Comparison of ENCODE assay signal across 24 cellular contexts in genomic region chr14:93075891-93076290, GRCh38. TPM values are rescaled to one million over a fixed set of nuclear protein-coding genes. Genes with fewer than 3 reads are reported as not detected.
DNase-seq lines count a peak whose midpoint lies in the region; ATAC-seq and TF ChIP-seq lines count a peak whose summit lies in the region.
"Had no signal": no experiment of that assay in that cellular context is flagged by ENCODE, and none has a peak within 500 bp of the region (broad histone marks: within the 10 kb centered on the region; RNA-seq: fewer than 3 reads in every experiment).

No MANE protein-coding gene starts in this region.

- H3K36me3 Mint-ChIP-seq in activated T-cell treated with anti-CD3 and anti-CD28 coated beads, Interleukin-2, amount 50 U/mL, for 72 hours (ENCODE audit: insufficient read depth in 2 of 2) = no peaks in the 10 kb centered on the region
- no peaks in the 10 kb centered on the region for H3K36me3 Mint-ChIP-seq in immature natural killer cell
- peaks cover 12% of the 10 kb centered on the region for H3K36me3 Mint-ChIP-seq in stimulated activated effector memory CD8-positive, alpha-beta T cell treated with anti-CD3 and anti-CD28 coated beads, Interleukin-12 subunit alpha, Interleukin-12 subunit beta, amount 100 ng/mL, for 72 hours
- H3K36me3 Mint-ChIP-seq: mesothelial cell of epicardium had no signal

- H3K4me1 Mint-ChIP-seq in activated T-cell treated with anti-CD3 and anti-CD28 coated beads, Interleukin-2, amount 50 U/mL, for 72 hours (ENCODE audit: low read depth) = peaks cover 53% of the 10 kb centered on the region
- peaks cover 75 to 76% of the 10 kb centered on the region in 2 donors for H3K4me1 Mint-ChIP-seq in immature natural killer cell
- H3K4me1 Mint-ChIP-seq in stimulated activated effector memory CD8-positive, alpha-beta T cell treated with anti-CD3 and anti-CD28 coated beads, Interleukin-12 subunit alpha, Interleukin-12 subunit beta, amount 100 ng/mL, for 72 hours = peaks cover 62% of the 10 kb centered on the region

- H3K4me3 Mint-ChIP-seq in activated T-cell treated with anti-CD3 and anti-CD28 coated beads, Interleukin-2, amount 50 U/mL, for 72 hours = no peak overlapping the region
- peak overlapping the region; percentile 43 to 66 (median 55) for H3K4me3 Mint-ChIP-seq in immature natural killer cell
- H3K4me3 Mint-ChIP-seq in stimulated activated effector memory CD8-positive, alpha-beta T cell treated with anti-CD3 and anti-CD28 coated beads, Interleukin-12 subunit alpha, Interleukin-12 subunit beta, amount 100 ng/mL, for 72 hours = no peak overlapping the region
- H3K4me3 Mint-ChIP-seq: mesothelial cell of epicardium, nephron had no signal

- no peaks in the 10 kb centered on the region for H3K27me3 ChIP-seq in WERI-Rb-1 (ENCODE audit: insufficient read depth, low read depth, severe bottlenecking)
- H3K27me3 ChIP-seq: body of pancreas, esophagus muscularis mucosa, hepatocyte, left lung, SJCRH30, upper lobe of left lung had no signal

- POLR2A ChIA-PET in RWPE1 (lab: Yijun Ruan, JAX; ENCODE audit: low non-redundant PET) = interaction anchor here (0.5 kb wide), 1 partner anchor 97 kb away, joined by 4 read pairs; no protein-coding TSS in a partner anchor

- peak overlapping the region; percentile 42 for H3K27ac Mint-ChIP-seq in activated T-cell treated with anti-CD3 and anti-CD28 coated beads, Interleukin-2, amount 50 U/mL, for 72 hours
- peak overlapping the region; percentile 36 to 98 (median 70) for H3K27ac Mint-ChIP-seq in immature natural killer cell
- H3K27ac Mint-ChIP-seq in stimulated activated effector memory CD8-positive, alpha-beta T cell treated with anti-CD3 and anti-CD28 coated beads, Interleukin-12 subunit alpha, Interleukin-12 subunit beta, amount 100 ng/mL, for 72 hours = peak overlapping the region; percentile 68
- H3K27ac Mint-ChIP-seq: mesothelial cell of epicardium had no signal

- H3K9me3 Mint-ChIP-seq in activated T-cell treated with anti-CD3 and anti-CD28 coated beads, Interleukin-2, amount 50 U/mL, for 72 hours = no peaks in the 10 kb centered on the region
- H3K9me3 Mint-ChIP-seq in immature natural killer cell = no peaks in the 10 kb centered on the region
- no peaks in the 10 kb centered on the region for H3K9me3 Mint-ChIP-seq in stimulated activated effector memory CD8-positive, alpha-beta T cell treated with anti-CD3 and anti-CD28 coated beads, Interleukin-12 subunit alpha, Interleukin-12 subunit beta, amount 100 ng/mL, for 72 hours
- H3K9me3 Mint-ChIP-seq: mesothelial cell of epicardium, nephron had no signal

- no peaks in the 10 kb centered on the region for H3K36me3 ChIP-seq in WERI-Rb-1
- H3K36me3 ChIP-seq: esophagus muscularis mucosa, left lung, upper lobe of left lung had no signal

- CTCF ChIA-PET in RWPE1 (lab: Yijun Ruan, JAX) = interaction anchor here (0.7 kb wide), 1 partner anchor 37 kb away, joined by 3 read pairs; no protein-coding TSS in a partner anchor

- peak overlapping the region; percentile 64 for H3K27ac ChIP-seq in RWPE1
- no peak overlapping the region for H3K27ac ChIP-seq in WERI-Rb-1
- H3K27ac ChIP-seq: body of pancreas, hepatocyte, KMS-11, SJCRH30, upper lobe of left lung had no signal

- no peak overlapping the region for H3K4me3 ChIP-seq in WERI-Rb-1 (ENCODE audit: low read depth, low read length)
- H3K4me3 ChIP-seq: body of pancreas, esophagus muscularis mucosa, hepatocyte, left lung, SJCRH30, upper lobe of left lung had no signal

- no peaks in the 10 kb centered on the region for H3K9me3 ChIP-seq in WERI-Rb-1 (ENCODE audit: severe bottlenecking)
- H3K9me3 ChIP-seq: body of pancreas, esophagus muscularis mucosa, left lung, SJCRH30, upper lobe of left lung had no signal

- TF ChIP-seq CTCF in RWPE1 (conservative IDR thresholded peaks at IDR 0.05; ENCODE audit: low read depth) = no peak
- no peak for TF ChIP-seq CTCF in WERI-Rb-1 (IDR thresholded peaks at IDR 0.05; ENCODE audit: low read depth, low read length)

- no peaks in the 10 kb centered on the region for H3K27me3 Mint-ChIP-seq in activated T-cell treated with anti-CD3 and anti-CD28 coated beads, Interleukin-2, amount 50 U/mL, for 72 hours (ENCODE audit: low read depth)
- peaks cover 4 to 6% (median 6%) of the 10 kb centered on the region in 3 donors for H3K27me3 Mint-ChIP-seq in immature natural killer cell (ENCODE audit: low read depth in 3 of 3)

- no peak for DNase-seq in activated T-cell treated with anti-CD3 and anti-CD28 coated beads, Interleukin-2, amount 50 U/mL, for 72 hours
- no peak for DNase-seq in activated T-cell treated with anti-CD3 and anti-CD28 coated beads, Interleukin-2, amount 50 U/mL, for 48 hours
- DNase-seq in RWPE1 (ENCODE audit: low spot score) (no peak), immature natural killer cell (no peak), WERI-Rb-1 (no peak), NCI-H2107 (lab: John Stamatoyannopoulos, UW) (no peak), amniotic stem cell (lab: John Stamatoyannopoulos, UW) (no peak)
- DNase-seq in stimulated activated effector memory CD8-positive, alpha-beta T cell treated with anti-CD3 and anti-CD28 coated beads, Interleukin-12 subunit alpha, Interleukin-12 subunit beta, amount 100 ng/mL, for 72 hours (ENCODE audit: low spot score in 2 of 2) = no peak
- DNase-seq: 8988T; body of pancreas; DMS79 treated with DMSO at 0.1 percent for 48 hours; effector memory CD4-positive, alpha-beta T cell; left lung; NCI-H1436 treated with DMSO at 0.1 percent for 48 hours; NCI-H524 treated with DMSO at 0.1 percent for 48 hours; SJCRH30 had no signal

- no peak for ATAC-seq in activated T-cell treated with anti-CD3 and anti-CD28 coated beads, Interleukin-2, amount 50 U/mL, for 72 hours (replicated peaks in 1 of 2)
- no peak for ATAC-seq in stimulated activated effector memory CD8-positive, alpha-beta T cell treated with anti-CD3 and anti-CD28 coated beads, Interleukin-12 subunit alpha, Interleukin-12 subunit beta, amount 100 ng/mL, for 72 hours
- ATAC-seq: body of pancreas, left lung, Panc1, sciatic nerve had no signal

RNA-seq across cellular contexts. Expression of gene ITPK1, which starts 39.8 kb away (rescaled TPM):
- total RNA-seq in activated T-cell treated with anti-CD3 and anti-CD28 coated beads, Interleukin-2, amount 50 U/mL, for 72 hours = 10 to 100 TPM; 53.4 to 61.8 TPM
- polyA plus RNA-seq in immature natural killer cell = 10 to 100 TPM; 19.5 to 53.0 (median 21.7) TPM

Comparison
In these comparisons a context has a peak if more than half of its experiments do, and no peak if none do; other contexts are left out.
1. H3K4me3 Mint-ChIP-seq: peak in immature natural killer cell (5 of 5); none in activated T-cell treated with anti-CD3 and anti-CD28 coated beads, Interleukin-2, amount 50 U/mL, for 72 hours (0 of 2) and stimulated activated effector memory CD8-positive, alpha-beta T cell treated with anti-CD3 and anti-CD28 coated beads, Interleukin-12 subunit alpha, Interleukin-12 subunit beta, amount 100 ng/mL, for 72 hours (single experiment).
2. Peak in every context shown above with its lines, with median percentiles within 50 percentile points of each other: H3K27ac Mint-ChIP-seq.